ENCODE assay signal across 1 cellular context in the genomic region with DNA sequence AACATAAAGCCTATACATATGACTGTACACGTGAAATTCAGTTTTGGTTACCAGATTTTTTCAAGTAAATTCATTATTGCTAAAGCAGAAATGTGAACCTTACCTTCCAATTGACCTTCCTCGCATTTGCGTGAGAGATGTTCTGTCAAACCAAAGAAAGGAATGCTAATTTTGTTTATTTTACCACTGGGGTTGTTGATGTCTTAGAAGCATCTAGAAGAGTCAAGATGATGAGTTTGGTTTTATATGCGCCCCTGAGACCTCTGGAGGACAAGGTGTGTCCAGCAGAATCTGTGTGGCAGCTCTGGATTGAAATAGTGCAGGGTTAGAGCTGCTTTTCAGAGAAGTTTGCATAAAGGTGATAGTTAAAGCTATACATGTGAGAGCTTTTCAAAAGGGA.
A peak's percentile ranks its signal among the peaks of the same experiment; 100 is the strongest.
TF ChIP-seq lines count a peak whose summit lies in the region.

No MANE protein-coding gene starts in this region.

TF ChIP-seq in GM23338, 12 proteins besides CTCF, POLR2A, EP300 and RAD21:
- TF ChIP-seq, protein P1, sequence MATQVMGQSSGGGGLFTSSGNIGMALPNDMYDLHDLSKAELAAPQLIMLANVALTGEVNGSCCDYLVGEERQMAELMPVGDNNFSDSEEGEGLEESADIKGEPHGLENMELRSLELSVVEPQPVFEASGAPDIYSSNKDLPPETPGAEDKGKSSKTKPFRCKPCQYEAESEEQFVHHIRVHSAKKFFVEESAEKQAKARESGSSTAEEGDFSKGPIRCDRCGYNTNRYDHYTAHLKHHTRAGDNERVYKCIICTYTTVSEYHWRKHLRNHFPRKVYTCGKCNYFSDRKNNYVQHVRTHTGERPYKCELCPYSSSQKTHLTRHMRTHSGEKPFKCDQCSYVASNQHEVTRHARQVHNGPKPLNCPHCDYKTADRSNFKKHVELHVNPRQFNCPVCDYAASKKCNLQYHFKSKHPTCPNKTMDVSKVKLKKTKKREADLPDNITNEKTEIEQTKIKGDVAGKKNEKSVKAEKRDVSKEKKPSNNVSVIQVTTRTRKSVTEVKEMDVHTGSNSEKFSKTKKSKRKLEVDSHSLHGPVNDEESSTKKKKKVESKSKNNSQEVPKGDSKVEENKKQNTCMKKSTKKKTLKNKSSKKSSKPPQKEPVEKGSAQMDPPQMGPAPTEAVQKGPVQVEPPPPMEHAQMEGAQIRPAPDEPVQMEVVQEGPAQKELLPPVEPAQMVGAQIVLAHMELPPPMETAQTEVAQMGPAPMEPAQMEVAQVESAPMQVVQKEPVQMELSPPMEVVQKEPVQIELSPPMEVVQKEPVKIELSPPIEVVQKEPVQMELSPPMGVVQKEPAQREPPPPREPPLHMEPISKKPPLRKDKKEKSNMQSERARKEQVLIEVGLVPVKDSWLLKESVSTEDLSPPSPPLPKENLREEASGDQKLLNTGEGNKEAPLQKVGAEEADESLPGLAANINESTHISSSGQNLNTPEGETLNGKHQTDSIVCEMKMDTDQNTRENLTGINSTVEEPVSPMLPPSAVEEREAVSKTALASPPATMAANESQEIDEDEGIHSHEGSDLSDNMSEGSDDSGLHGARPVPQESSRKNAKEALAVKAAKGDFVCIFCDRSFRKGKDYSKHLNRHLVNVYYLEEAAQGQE (IDR thresholded peaks at IDR 0.05; ENCODE audit: unreplicated experiment), result no peak
- TF ChIP-seq ETS1 (IDR thresholded peaks at IDR 0.05), result no peak
- TF ChIP-seq ZNF114 (CRISPR knock-in tag; IDR thresholded peaks at IDR 0.05), result no peak
- no peak for TF ChIP-seq ZNF462 (CRISPR knock-in tag; IDR thresholded peaks at IDR 0.05)
- no peak for TF ChIP-seq EZH2 (IDR thresholded peaks at IDR 0.05; ENCODE audit: low read depth, unreplicated experiment)
- peak; percentile 20; the same call in 1 of the 2 replicates for TF ChIP-seq NANOG (IDR thresholded peaks at IDR 0.05; ENCODE audit: borderline replicate concordance)
- no peak for TF ChIP-seq CREB1 (CRISPR knock-in tag; IDR thresholded peaks at IDR 0.05; ENCODE audit: low read depth)
